ENCODE assay signal across 18 cellular contexts in the genomic region with DNA sequence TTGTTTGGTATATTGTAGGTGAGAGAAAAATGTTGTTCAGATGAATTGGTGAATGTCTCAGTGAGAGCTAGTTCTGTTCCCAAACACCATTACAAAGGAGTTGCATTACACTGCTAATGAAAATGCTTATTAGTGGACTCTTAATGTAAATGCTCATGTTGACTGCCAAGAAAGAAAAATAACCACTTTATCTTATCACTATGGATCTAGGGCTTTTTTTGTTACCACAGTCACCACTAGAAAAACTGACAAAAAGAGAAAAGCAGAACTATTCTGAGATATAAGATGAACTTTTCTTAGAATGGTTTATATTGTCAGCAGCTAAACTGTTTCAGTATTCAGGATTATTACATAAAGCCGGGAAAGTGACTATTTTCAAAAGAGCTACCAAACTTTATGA.
DNase-seq lines count a peak whose midpoint lies in the region; ATAC-seq and TF ChIP-seq lines count a peak whose summit lies in the region.
"Had no signal": no experiment of that assay in that cellular context is flagged by ENCODE, and none has a peak within 500 bp of the region (broad histone marks: within the 10 kb centered on the region; RNA-seq: fewer than 3 reads in every experiment).

No MANE protein-coding gene starts in this region.

- peaks cover 9% of the 10 kb centered on the region for H3F3A ChIP-seq in smooth muscle cell (ENCODE audit: low read depth)
- H3F3A ChIP-seq in GM23248 (ENCODE audit: insufficient read depth), result no peaks in the 10 kb centered on the region

- H3K9me2 ChIP-seq in GM23248 (ENCODE audit: insufficient read depth), result no peaks in the 10 kb centered on the region
- H3K9me2 ChIP-seq: SK-N-SH had no signal

- H3K4me3 Mint-ChIP-seq in activated naive CD8-positive, alpha-beta T cell treated with anti-CD3 and anti-CD28 coated beads, Interleukin-2, amount 10 ng/mL, durations not matched to agents 7 days and 5 days, result peak overlapping the region; percentile 24
- no peak overlapping the region for H3K4me3 Mint-ChIP-seq in activated naive CD8-positive, alpha-beta T cell treated with anti-CD3 and anti-CD28 coated beads, Interleukin-2, amount 50 U/mL, for 24 hours
- H3K4me3 Mint-ChIP-seq in T-helper 1 cell treated with Interleukin-12 subunit alpha and Interleukin-12 subunit beta and Interleukin-4 antibody, amounts not matched to agents 30 μg/mL and 1 μg/mL, for 36 hours, result peak overlapping the region; percentile 7
- H3K4me3 Mint-ChIP-seq: GM23338 had no signal

- TF ChIP-seq CTCF in smooth muscle cell (IDR thresholded peaks at IDR 0.05; ENCODE audit: borderline replicate concordance, insufficient read depth, poor library complexity, severe bottlenecking), result no peak

- H2AFZ ChIP-seq in smooth muscle cell (ENCODE audit: low read depth) (no peak overlapping the region), GM23248 (no peak overlapping the region)
- H2AFZ ChIP-seq: GM23338 had no signal

- no peak overlapping the region for H3K27ac Mint-ChIP-seq in activated naive CD8-positive, alpha-beta T cell treated with anti-CD3 and anti-CD28 coated beads, Interleukin-2, amount 10 ng/mL, durations not matched to agents 7 days and 5 days
- no peak overlapping the region for H3K27ac Mint-ChIP-seq in activated naive CD8-positive, alpha-beta T cell treated with anti-CD3 and anti-CD28 coated beads, Interleukin-2, amount 50 U/mL, for 24 hours
- no peak overlapping the region for H3K27ac Mint-ChIP-seq in T-helper 1 cell treated with Interleukin-12 subunit alpha and Interleukin-12 subunit beta and Interleukin-4 antibody, amounts not matched to agents 30 μg/mL and 1 μg/mL, for 36 hours
- H3K27ac Mint-ChIP-seq: GM23338 had no signal

- H3K9me3 ChIP-seq in smooth muscle cell (replicated peaks; ENCODE audit: low read depth), result no peaks in the 10 kb centered on the region
- H3K9me3 ChIP-seq in GM23248 (ENCODE audit: low read depth), result no peaks in the 10 kb centered on the region
- H3K9me3 ChIP-seq: Peyer's patch, SK-N-SH had no signal

- H3K27ac ChIP-seq in smooth muscle cell (ENCODE audit: low read depth) (peak overlapping the region; percentile 56), GM23248 (no peak overlapping the region)
- H3K27ac ChIP-seq: C4-2B, Peyer's patch had no signal

- H4K20me1 ChIP-seq in smooth muscle cell (ENCODE audit: low read depth) (no peaks in the 10 kb centered on the region), GM23248 (ENCODE audit: insufficient read depth) (no peaks in the 10 kb centered on the region)

- peaks cover 8% of the 10 kb centered on the region for H3K9me3 Mint-ChIP-seq in activated naive CD8-positive, alpha-beta T cell treated with anti-CD3 and anti-CD28 coated beads, Interleukin-2, amount 10 ng/mL, durations not matched to agents 7 days and 5 days
- H3K9me3 Mint-ChIP-seq in activated naive CD8-positive, alpha-beta T cell treated with anti-CD3 and anti-CD28 coated beads, Interleukin-2, amount 50 U/mL, for 24 hours, result no peaks in the 10 kb centered on the region
- peaks cover 12% of the 10 kb centered on the region for H3K9me3 Mint-ChIP-seq in T-helper 1 cell treated with Interleukin-12 subunit alpha and Interleukin-12 subunit beta and Interleukin-4 antibody, amounts not matched to agents 30 μg/mL and 1 μg/mL, for 36 hours
- H3K9me3 Mint-ChIP-seq: GM23338 had no signal

- H3K4me3 ChIP-seq in smooth muscle cell (no peak overlapping the region), GM23248 (no peak overlapping the region)
- H3K4me3 ChIP-seq: GM23338, Peyer's patch had no signal

- in situ Hi-C loops in GM23248 (cut with MboI), result no loop called here

- H3K79me2 ChIP-seq in smooth muscle cell (ENCODE audit: low read depth) (no peaks in the 10 kb centered on the region), GM23248 (ENCODE audit: insufficient read depth) (no peaks in the 10 kb centered on the region)

- H3K9ac ChIP-seq in smooth muscle cell (ENCODE audit: low read depth), result no peak overlapping the region
- no peak overlapping the region for H3K9ac ChIP-seq in GM23248
- H3K9ac ChIP-seq: SK-N-SH had no signal

- H3K4me1 ChIP-seq in smooth muscle cell (ENCODE audit: low read depth) (peaks cover 5% of the 10 kb centered on the region), GM23248 (ENCODE audit: insufficient read depth) (no peaks in the 10 kb centered on the region)
- H3K4me1 ChIP-seq: Peyer's patch had no signal

- peaks cover 37% of the 10 kb centered on the region for H3K36me3 Mint-ChIP-seq in activated naive CD8-positive, alpha-beta T cell treated with anti-CD3 and anti-CD28 coated beads, Interleukin-2, amount 10 ng/mL, durations not matched to agents 7 days and 5 days
- peaks cover 7% of the 10 kb centered on the region for H3K36me3 Mint-ChIP-seq in activated naive CD8-positive, alpha-beta T cell treated with anti-CD3 and anti-CD28 coated beads, Interleukin-2, amount 50 U/mL, for 24 hours (ENCODE audit: low read depth)
- peaks cover 28% of the 10 kb centered on the region for H3K36me3 Mint-ChIP-seq in T-helper 1 cell treated with Interleukin-12 subunit alpha and Interleukin-12 subunit beta and Interleukin-4 antibody, amounts not matched to agents 30 μg/mL and 1 μg/mL, for 36 hours (ENCODE audit: low read depth)

- DNase-seq in activated naive CD8-positive, alpha-beta T cell treated with anti-CD3 and anti-CD28 coated beads, Interleukin-2, amount 10 ng/mL, durations not matched to agents 7 days and 5 days, result no peak
- no peak for DNase-seq in activated naive CD8-positive, alpha-beta T cell treated with anti-CD3 and anti-CD28 coated beads, Interleukin-2, amount 50 U/mL, for 24 hours
- DNase-seq in KG1 (lab: John Stamatoyannopoulos, UW) (peak; percentile 27), smooth muscle cell (lab: John Stamatoyannopoulos, UW; ENCODE audit: unreplicated experiment) (no peak), GM23248 (no peak), RKO (ENCODE audit: low spot score) (no peak)
- DNase-seq: DMS53, NCI-H1092 treated with DMSO at 0.1 percent for 48 hours, NCI-H2107, NCI-H2227 treated with DMSO at 0.1 percent for 48 hours, NCI-H524, Peyer's patch, Right ventricle myocardium superior, SK-N-SH had no signal

- H3K27me3 ChIP-seq in smooth muscle cell (ENCODE audit: low read depth) (no peaks in the 10 kb centered on the region), GM23248 (replicated peaks; ENCODE audit: insufficient read depth) (no peaks in the 10 kb centered on the region)
- H3K27me3 ChIP-seq: Peyer's patch had no signal

- H3K4me1 Mint-ChIP-seq in activated naive CD8-positive, alpha-beta T cell treated with anti-CD3 and anti-CD28 coated beads, Interleukin-2, amount 10 ng/mL, durations not matched to agents 7 days and 5 days, result peaks cover 12% of the 10 kb centered on the region
- peaks cover 25% of the 10 kb centered on the region for H3K4me1 Mint-ChIP-seq in activated naive CD8-positive, alpha-beta T cell treated with anti-CD3 and anti-CD28 coated beads, Interleukin-2, amount 50 U/mL, for 24 hours
- peaks cover 21% of the 10 kb centered on the region for H3K4me1 Mint-ChIP-seq in T-helper 1 cell treated with Interleukin-12 subunit alpha and Interleukin-12 subunit beta and Interleukin-4 antibody, amounts not matched to agents 30 μg/mL and 1 μg/mL, for 36 hours (ENCODE audit: low read depth)
- H3K4me1 Mint-ChIP-seq: GM23338 had no signal

- H3K4me2 ChIP-seq in smooth muscle cell, result no peak overlapping the region
- no peak overlapping the region for H3K4me2 ChIP-seq in GM23248 (ENCODE audit: unreplicated experiment)
- H3K4me2 ChIP-seq: GM23338, SK-N-SH had no signal

- H3K36me3 ChIP-seq in smooth muscle cell (ENCODE audit: low read depth) (no peaks in the 10 kb centered on the region), GM23248 (ENCODE audit: low read depth) (no peaks in the 10 kb centered on the region)
- H3K36me3 ChIP-seq: Peyer's patch had no signal

- H3K27me3 Mint-ChIP-seq in activated naive CD8-positive, alpha-beta T cell treated with anti-CD3 and anti-CD28 coated beads, Interleukin-2, amount 10 ng/mL, durations not matched to agents 7 days and 5 days, result no peaks in the 10 kb centered on the region
- H3K27me3 Mint-ChIP-seq in activated naive CD8-positive, alpha-beta T cell treated with anti-CD3 and anti-CD28 coated beads, Interleukin-2, amount 50 U/mL, for 24 hours, result no peaks in the 10 kb centered on the region
- no peaks in the 10 kb centered on the region for H3K27me3 Mint-ChIP-seq in T-helper 1 cell treated with Interleukin-12 subunit alpha and Interleukin-12 subunit beta and Interleukin-4 antibody, amounts not matched to agents 30 μg/mL and 1 μg/mL, for 36 hours (ENCODE audit: low read depth)

- WGBS in smooth muscle cell (ENCODE audit: low lambda C conversion rate), result 77% methylated on average over 1 of the region's 1 CpG
- WGBS in GM23248 (ENCODE audit: low coverage in 1 of 2, low lambda C conversion rate in 2 of 2, missing lambda C conversion rate in 2 of 2), 2 experiments, result 96% methylated on average over 1 of the region's 1 CpG

- ATAC-seq in activated naive CD8-positive, alpha-beta T cell treated with anti-CD3 and anti-CD28 coated beads, Interleukin-2, amount 10 ng/mL, durations not matched to agents 7 days and 5 days (ENCODE audit: low read depth), result no peak
- ATAC-seq in activated naive CD8-positive, alpha-beta T cell treated with anti-CD3 and anti-CD28 coated beads, Interleukin-2, amount 50 U/mL, for 24 hours, result no peak
- no peak for ATAC-seq in HG03354 (IDR thresholded peaks at IDR 0.05; ENCODE audit: poor library complexity, severe bottlenecking, unreplicated experiment)
- ATAC-seq: GM23338 had no signal

- POLR2A ChIA-PET in activated naive CD8-positive, alpha-beta T cell treated with anti-CD3 and anti-CD28 coated beads, Interleukin-2, amount 10 ng/mL, durations not matched to agents 7 days and 5 days (lab: Charles Lee), result no interaction called here
